ENCODE assay signal across 16 cellular contexts in the genomic region with DNA sequence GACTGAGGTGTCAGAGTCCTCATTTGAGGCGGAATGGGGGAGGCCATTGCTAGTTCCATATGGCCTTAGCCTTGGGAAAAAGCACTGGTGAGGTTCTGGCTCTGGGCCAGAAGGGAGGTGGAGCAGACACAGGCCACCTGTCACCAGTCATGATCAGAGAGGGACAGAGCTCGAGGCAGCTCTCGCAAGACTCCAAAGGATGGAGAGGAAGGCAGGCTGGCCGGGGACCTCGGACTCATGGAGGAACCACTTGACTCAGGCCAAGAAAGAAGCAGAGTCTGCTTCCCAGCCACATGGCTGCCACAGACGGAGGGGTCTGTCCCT. TPM values are rescaled to one million over a fixed set of nuclear protein-coding genes. Genes with fewer than 3 reads are reported as not detected.
A peak's percentile ranks its signal among the peaks of the same experiment; 100 is the strongest.
DNase-seq lines count a peak whose midpoint lies in the region; ATAC-seq and TF ChIP-seq lines count a peak whose summit lies in the region.
"Had no signal": no experiment of that assay in that cellular context is flagged by ENCODE, and none has a peak within 500 bp of the region (broad histone marks: within the 10 kb centered on the region; RNA-seq: fewer than 3 reads in every experiment).

No MANE protein-coding gene starts in this region.

- POLR2A ChIA-PET in activated CD4-positive, alpha-beta T cell treated with anti-CD3 and anti-CD28 coated beads for 36 hours (lab: Charles Lee): no interaction called here
- POLR2A ChIA-PET in CD4-positive, alpha-beta memory T cell (lab: Charles Lee; ENCODE audit: partially characterized antibody): no interaction called here

- peaks cover 7% of the 10 kb centered on the region for H3K36me3 Mint-ChIP-seq in brain
- H3K36me3 Mint-ChIP-seq in activated CD4-positive, alpha-beta T cell treated with anti-CD3 and anti-CD28 coated beads for 36 hours (ENCODE audit: low read depth): no peaks in the 10 kb centered on the region
- peaks cover 7% of the 10 kb centered on the region for H3K36me3 Mint-ChIP-seq in chondrocyte (ENCODE audit: low read depth)
- H3K36me3 Mint-ChIP-seq in CD4-positive, alpha-beta memory T cell: no peaks in the 10 kb centered on the region
- H3K36me3 Mint-ChIP-seq: activated naive CD8-positive, alpha-beta T cell treated with anti-CD3 and anti-CD28 coated beads, Interleukin-2, amount 10 ng/mL, durations not matched to agents 7 days and 5 days had no signal

- TF ChIP-seq POLR2A in heart left ventricle (IDR thresholded peaks at IDR 0.05): no peak

- DNase-seq in Right ventricle myocardium superior: peak; percentile 35
- no peak for DNase-seq in heart left ventricle
- DNase-seq in NCI-H345 (lab: John Stamatoyannopoulos, UW): peak; percentile 57
- DNase-seq in activated CD4-positive, alpha-beta T cell treated with anti-CD3 and anti-CD28 coated beads for 36 hours: no peak
- no peak for DNase-seq in chondrocyte (ENCODE audit: low spot score)
- DNase-seq in CD4-positive, alpha-beta memory T cell: no peak
- DNase-seq: activated CD8-positive, alpha-beta memory T cell treated with anti-CD3 and anti-CD28 coated beads, Interleukin-2, amount 50 U/mL, for 48 hours; activated naive CD8-positive, alpha-beta T cell treated with anti-CD3 and anti-CD28 coated beads, Interleukin-2, amount 10 ng/mL, durations not matched to agents 7 days and 5 days; central memory CD4-positive, alpha-beta T cell; DND-41; left cardiac atrium had no signal

- no peaks in the 10 kb centered on the region for H3K9me3 ChIP-seq in heart left ventricle
- no peaks in the 10 kb centered on the region for H3K9me3 ChIP-seq in CD4-positive, alpha-beta memory T cell (ENCODE audit: control insufficient read depth in 1 of 2, low read length in 2 of 2)
- H3K9me3 ChIP-seq: prostate gland, SJSA1 had no signal

- no peak overlapping the region for H3K4me3 Mint-ChIP-seq in brain
- H3K4me3 Mint-ChIP-seq in activated CD4-positive, alpha-beta T cell treated with anti-CD3 and anti-CD28 coated beads for 36 hours: no peak overlapping the region
- no peak overlapping the region for H3K4me3 Mint-ChIP-seq in chondrocyte (ENCODE audit: unreplicated experiment)
- no peak overlapping the region for H3K4me3 Mint-ChIP-seq in CD4-positive, alpha-beta memory T cell
- H3K4me3 Mint-ChIP-seq: activated naive CD8-positive, alpha-beta T cell treated with anti-CD3 and anti-CD28 coated beads, Interleukin-2, amount 10 ng/mL, durations not matched to agents 7 days and 5 days had no signal

- CTCF ChIA-PET in activated CD4-positive, alpha-beta T cell treated with anti-CD3 and anti-CD28 coated beads for 36 hours (lab: Charles Lee): interaction anchor here (0.6 kb wide), 1 partner anchor 45 kb away, joined by 3 read pairs; no protein-coding TSS in a partner anchor
- CTCF ChIA-PET in CD4-positive, alpha-beta memory T cell (lab: Charles Lee; ENCODE audit: partially characterized antibody): no interaction called here

- H3K27me3 Mint-ChIP-seq in brain (peaks cover 4% of the 10 kb centered on the region), chondrocyte (ENCODE audit: low read depth) (no peaks in the 10 kb centered on the region)
- no peaks in the 10 kb centered on the region for H3K27me3 Mint-ChIP-seq in activated CD4-positive, alpha-beta T cell treated with anti-CD3 and anti-CD28 coated beads for 36 hours
- no peaks in the 10 kb centered on the region for H3K27me3 Mint-ChIP-seq in CD4-positive, alpha-beta memory T cell
- H3K27me3 Mint-ChIP-seq: activated naive CD8-positive, alpha-beta T cell treated with anti-CD3 and anti-CD28 coated beads, Interleukin-2, amount 10 ng/mL, durations not matched to agents 7 days and 5 days had no signal

- WGBS in heart left ventricle, 4 donors: 73 to 84% (median 78%) methylated on average over 6 of the region's 6 CpGs

- H3K4me1 Mint-ChIP-seq in brain: peaks cover 26% of the 10 kb centered on the region
- H3K4me1 Mint-ChIP-seq in activated CD4-positive, alpha-beta T cell treated with anti-CD3 and anti-CD28 coated beads for 36 hours: no peaks in the 10 kb centered on the region
- H3K4me1 Mint-ChIP-seq in chondrocyte (ENCODE audit: low read depth): no peaks in the 10 kb centered on the region
- peaks cover 0 to 2% (median under 1%) of the 10 kb centered on the region in 4 donors for H3K4me1 Mint-ChIP-seq in CD4-positive, alpha-beta memory T cell

- intact Hi-C loops in Right ventricle myocardium superior (cut with DNase I) (no loop called here), heart left ventricle (cut with DNase I) (no loop called here)
- intact Hi-C loops in activated CD4-positive, alpha-beta T cell treated with anti-CD3 and anti-CD28 coated beads for 36 hours (cut with DNase I, micrococcal nuclease): no loop called here
- intact Hi-C loops in CD4-positive, alpha-beta memory T cell (cut with micrococcal nuclease): no loop called here

- H3K9me3 Mint-ChIP-seq in brain (peaks cover 0 to 2% (median 0%) of the 10 kb centered on the region in 5 experiments), chondrocyte (ENCODE audit: low read depth) (no peaks in the 10 kb centered on the region)
- H3K9me3 Mint-ChIP-seq in activated CD4-positive, alpha-beta T cell treated with anti-CD3 and anti-CD28 coated beads for 36 hours (ENCODE audit: low read depth): no peaks in the 10 kb centered on the region
- no peaks in the 10 kb centered on the region for H3K9me3 Mint-ChIP-seq in CD4-positive, alpha-beta memory T cell
- H3K9me3 Mint-ChIP-seq: activated naive CD8-positive, alpha-beta T cell treated with anti-CD3 and anti-CD28 coated beads, Interleukin-2, amount 10 ng/mL, durations not matched to agents 7 days and 5 days had no signal

- no peak overlapping the region for H3K27ac ChIP-seq in heart left ventricle
- no peak overlapping the region for H3K27ac ChIP-seq in CD4-positive, alpha-beta memory T cell (ENCODE audit: low read depth, low read length)
- H3K27ac ChIP-seq: prostate gland, SJSA1 had no signal

- TF ChIP-seq CTCF in heart left ventricle (IDR thresholded peaks at IDR 0.05) (no peak), brain (conservative IDR thresholded peaks at IDR 0.05) (no peak), chondrocyte (IDR thresholded peaks at IDR 0.05) (no peak)

- H3K36me3 ChIP-seq in heart left ventricle: peaks cover 0 to 5% (median 0%) of the 10 kb centered on the region in 9 donors
- H3K36me3 ChIP-seq in CD4-positive, alpha-beta memory T cell (ENCODE audit: insufficient read depth, low read length): no peaks in the 10 kb centered on the region
- H3K36me3 ChIP-seq: prostate gland, SJSA1 had no signal

- H3K4me1 ChIP-seq in heart left ventricle: peaks cover 0 to 3% (median 0%) of the 10 kb centered on the region in 12 donors
- H3K4me1 ChIP-seq in CD4-positive, alpha-beta memory T cell (ENCODE audit: insufficient read depth, low read length): no peaks in the 10 kb centered on the region
- H3K4me1 ChIP-seq: prostate gland, SJSA1 had no signal

- H3K27ac Mint-ChIP-seq in brain: peak overlapping the region in 3 of 5 experiments; percentile 81 to 92 (median 91)
- H3K27ac Mint-ChIP-seq in activated CD4-positive, alpha-beta T cell treated with anti-CD3 and anti-CD28 coated beads for 36 hours: no peak overlapping the region
- H3K27ac Mint-ChIP-seq in chondrocyte (ENCODE audit: unreplicated experiment): no peak overlapping the region
- no peak overlapping the region for H3K27ac Mint-ChIP-seq in CD4-positive, alpha-beta memory T cell
- H3K27ac Mint-ChIP-seq: activated naive CD8-positive, alpha-beta T cell treated with anti-CD3 and anti-CD28 coated beads, Interleukin-2, amount 10 ng/mL, durations not matched to agents 7 days and 5 days had no signal

- ATAC-seq in Right ventricle myocardium superior (ENCODE audit: poor library complexity) (no peak), heart left ventricle (no peak), HG03135 (IDR thresholded peaks at IDR 0.05; ENCODE audit: unreplicated experiment) (no peak)
- ATAC-seq in activated CD4-positive, alpha-beta T cell treated with anti-CD3 and anti-CD28 coated beads for 36 hours: no peak
- ATAC-seq: left cardiac atrium had no signal

- no peaks in the 10 kb centered on the region for H3K27me3 ChIP-seq in heart left ventricle
- no peaks in the 10 kb centered on the region for H3K27me3 ChIP-seq in CD4-positive, alpha-beta memory T cell (ENCODE audit: insufficient read depth, low read length)
- H3K27me3 ChIP-seq: SJSA1 had no signal

- H3K4me3 ChIP-seq in heart left ventricle: no peak overlapping the region
- H3K4me3 ChIP-seq in CD4-positive, alpha-beta memory T cell (ENCODE audit: low read length in 2 of 2): no peak overlapping the region
- H3K4me3 ChIP-seq: prostate gland, SJSA1 had no signal

RNA-seq across cellular contexts. Expression of a gene that starts 29.2 kb away (rescaled TPM):
- 10.0 TPM for total RNA-seq in Right ventricle myocardium superior
- 10 to 100 TPM in 8 of 9 donors, 1 to 10 TPM in 1; 7.5 to 21.0 (median 12.6) TPM for total RNA-seq in heart left ventricle
- polyA plus RNA-seq in heart left ventricle: 10 to 100 TPM; 17.3 to 22.1 TPM
- polyA plus RNA-seq in brain (ENCODE audit: insufficient read depth, low read depth, low replicate concordance): 145 TPM
- total RNA-seq in activated CD4-positive, alpha-beta T cell treated with anti-CD3 and anti-CD28 coated beads for 36 hours: 10 to 100 TPM; 63.6 to 65.0 TPM
- total RNA-seq in chondrocyte: 81.5 to 86.8 TPM (median 86.1 TPM) in 3 replicates
- 10 to 100 TPM; 18.3 to 20.9 TPM for total RNA-seq in CD4-positive, alpha-beta memory T cell
- 10 to 100 TPM in 1 of 2 donors, 1 to 10 TPM in 1; 3.8 to 10.6 TPM for polyA plus RNA-seq in CD4-positive, alpha-beta memory T cell

RNA-seq across cellular contexts. Expression of a gene that starts 47.1 kb away (rescaled TPM):
- not detected for total RNA-seq in Right ventricle myocardium superior
- not detected for total RNA-seq in heart left ventricle
- polyA plus RNA-seq in heart left ventricle: not detected
- 0.15 TPM for polyA plus RNA-seq in brain (ENCODE audit: insufficient read depth, low read depth, low replicate concordance)
- total RNA-seq in activated CD4-positive, alpha-beta T cell treated with anti-CD3 and anti-CD28 coated beads for 36 hours: not detected
- 0.10 TPM in 1 of 3 replicates, not detected in the others for total RNA-seq in chondrocyte
- not detected for total RNA-seq in CD4-positive, alpha-beta memory T cell
- not detected for polyA plus RNA-seq in CD4-positive, alpha-beta memory T cell
- total RNA-seq: activated naive CD8-positive, alpha-beta T cell treated with anti-CD3 and anti-CD28 coated beads, Interleukin-2, amount 10 ng/mL, durations not matched to agents 7 days and 5 days; left cardiac atrium; MCF 10A; SJSA1 had no signal

Comparison
In these comparisons a context has a peak if more than half of its experiments do, and no peak if none do; other contexts are left out.
1. DNase-seq: peak in Right ventricle myocardium superior (single experiment) and NCI-H345 (single experiment); none in heart left ventricle (0 of 5), activated CD4-positive, alpha-beta T cell treated with anti-CD3 and anti-CD28 coated beads for 36 hours (single experiment), chondrocyte (single experiment) and CD4-positive, alpha-beta memory T cell (0 of 5).
2. H3K27ac Mint-ChIP-seq: peak in brain (3 of 5); none in activated CD4-positive, alpha-beta T cell treated with anti-CD3 and anti-CD28 coated beads for 36 hours (single experiment), chondrocyte (single experiment) and CD4-positive, alpha-beta memory T cell (0 of 7).